Comparison of ENCODE assay signal across 15 cellular contexts in genomic region chr11:118275184-118275583, GRCh38. TPM values are rescaled to one million over a fixed set of nuclear protein-coding genes. Genes with fewer than 3 reads are reported as not detected.
DNase-seq lines count a peak whose midpoint lies in the region; ATAC-seq and TF ChIP-seq lines count a peak whose summit lies in the region.
"Had no signal": no experiment of that assay in that cellular context is flagged by ENCODE, and none has a peak within 500 bp of the region (broad histone marks: within the 10 kb centered on the region; RNA-seq: fewer than 3 reads in every experiment).

No MANE protein-coding gene starts in this region.

- no peak for TF ChIP-seq RAD21 in SK-N-SH (IDR thresholded peaks at IDR 0.05; ENCODE audit: low read length)

- H3K4me3 ChIP-seq in SK-N-SH (ENCODE audit: low read depth in 2 of 2, low read length in 1 of 2) (no peak overlapping the region), fibroblast of the aortic adventitia (ENCODE audit: low read depth, low read length) (no peak overlapping the region), smooth muscle cell (no peak overlapping the region)
- H3K4me3 ChIP-seq: cardiac muscle cell had no signal

- H3K9ac ChIP-seq in SK-N-SH (no peak overlapping the region), smooth muscle cell (ENCODE audit: low read depth) (no peak overlapping the region)

- POLR2A ChIA-PET in SK-N-SH (lab: Yijun Ruan, JAX) = no interaction called here
- POLR2A ChIA-PET in activated CD8-positive, alpha-beta T cell treated with anti-CD3 and anti-CD28 coated beads for 36 hours (lab: Charles Lee) = interaction anchor here (0.7 to 2.1 kb wide), 6 partner anchors 10 to 81 kb away, joined by 3 to 4 read pairs (median 3); partner anchors contain the start of gene MPZL2

- H3K4me1 ChIP-seq in SK-N-SH (ENCODE audit: control insufficient read depth in 1 of 2, insufficient read depth in 2 of 2, low read depth in 1 of 2, low read length in 1 of 2) (peaks cover 0 to 3% of the 10 kb centered on the region in 2 experiments; a peak in 1 of 4 replicates), smooth muscle cell (ENCODE audit: low read depth) (peaks cover 6% of the 10 kb centered on the region)

- H3K27ac Mint-ChIP-seq in activated CD8-positive, alpha-beta T cell treated with anti-CD3 and anti-CD28 coated beads for 36 hours = peak overlapping the region; percentile 43

- H2AFZ ChIP-seq in SK-N-SH (ENCODE audit: low read depth) = peak overlapping the region; percentile 68; the same call in 1 of the 2 replicates
- H2AFZ ChIP-seq in smooth muscle cell (ENCODE audit: low read depth) = no peak overlapping the region

- H3K36me3 Mint-ChIP-seq in activated CD8-positive, alpha-beta T cell treated with anti-CD3 and anti-CD28 coated beads for 36 hours (ENCODE audit: low read depth) = no peaks in the 10 kb centered on the region

- H3K36me3 ChIP-seq in SK-N-SH (replicated peaks in 1 of 2; ENCODE audit: control insufficient read depth in 1 of 2, insufficient read depth in 2 of 2, low read length in 1 of 2) (no peaks in the 10 kb centered on the region), smooth muscle cell (ENCODE audit: low read depth) (no peaks in the 10 kb centered on the region)
- H3K36me3 ChIP-seq: cardiac muscle cell had no signal

- TF ChIP-seq CTCF in SK-N-SH (IDR thresholded peaks at IDR 0.05) (no peak), fibroblast of the aortic adventitia (IDR thresholded peaks at IDR 0.05; ENCODE audit: insufficient read depth, low read length) (no peak), smooth muscle cell (IDR thresholded peaks at IDR 0.05; ENCODE audit: borderline replicate concordance, insufficient read depth, poor library complexity, severe bottlenecking) (no peak)
- no peak for TF ChIP-seq CTCF in activated CD8-positive, alpha-beta T cell treated with anti-CD3 and anti-CD28 coated beads for 36 hours (IDR thresholded peaks at IDR 0.05)

- H3K27ac ChIP-seq in SK-N-SH (ENCODE audit: low read depth in 2 of 2, low read length in 1 of 2) (no peak overlapping the region), smooth muscle cell (ENCODE audit: low read depth) (peak overlapping the region; percentile 60)
- H3K27ac ChIP-seq: cardiac muscle cell had no signal

- DNase-seq in SK-N-SH (no peak), fibroblast of the aortic adventitia (ENCODE audit: low read depth) (peak; percentile 29), smooth muscle cell (lab: John Stamatoyannopoulos, UW; ENCODE audit: unreplicated experiment) (no peak), NCI-H187 (lab: John Stamatoyannopoulos, UW) (no peak), dedifferentiated amniotic fluid mesenchymal stem cell (ENCODE audit: extremely low spot score) (no peak)
- no peak for DNase-seq in activated CD8-positive, alpha-beta T cell treated with anti-CD3 and anti-CD28 coated beads for 36 hours
- DNase-seq: 8988T, COR-L47, KBM-7, NCI-H146, NCI-H748 treated with DMSO at 0.1 percent for 48 hours, SHP77 treated with DMSO at 0.1 percent for 48 hours had no signal

- H4K20me1 ChIP-seq in SK-N-SH (ENCODE audit: insufficient read depth) (no peaks in the 10 kb centered on the region), smooth muscle cell (ENCODE audit: low read depth) (no peaks in the 10 kb centered on the region)

- H3K27me3 ChIP-seq in SK-N-SH (ENCODE audit: insufficient read depth) (no peaks in the 10 kb centered on the region), smooth muscle cell (ENCODE audit: low read depth) (peaks cover 22% of the 10 kb centered on the region)

- intact Hi-C loops in activated CD8-positive, alpha-beta T cell treated with anti-CD3 and anti-CD28 coated beads for 36 hours (cut with micrococcal nuclease) = no loop called here

- H3K4me2 ChIP-seq in SK-N-SH (peak overlapping the region; percentile 19), smooth muscle cell (no peak overlapping the region)

- no peak for TF ChIP-seq EP300 in SK-N-SH (IDR thresholded peaks at IDR 0.05; ENCODE audit: borderline replicate concordance in 1 of 2, low read depth in 1 of 2, low read length in 1 of 2)

- no peaks in the 10 kb centered on the region for H3K27me3 Mint-ChIP-seq in activated CD8-positive, alpha-beta T cell treated with anti-CD3 and anti-CD28 coated beads for 36 hours

- CTCF ChIA-PET in SK-N-SH (lab: Yijun Ruan, JAX) = no interaction called here
- CTCF ChIA-PET in activated CD8-positive, alpha-beta T cell treated with anti-CD3 and anti-CD28 coated beads for 36 hours (lab: Charles Lee) = interaction anchor here (0.8 to 3.4 kb wide), 10 partner anchors 14 to 161 kb away, joined by 3 to 13 read pairs (median 4); no protein-coding TSS in a partner anchor

- H3K4me3 Mint-ChIP-seq in activated CD8-positive, alpha-beta T cell treated with anti-CD3 and anti-CD28 coated beads for 36 hours = no peak overlapping the region

- no peaks in the 10 kb centered on the region for H3K9me3 ChIP-seq in SK-N-SH
- no peaks in the 10 kb centered on the region for H3K9me3 ChIP-seq in smooth muscle cell (replicated peaks; ENCODE audit: low read depth)

- H3F3A ChIP-seq in SK-N-SH (replicated peaks; ENCODE audit: insufficient read depth) = no peaks in the 10 kb centered on the region
- no peaks in the 10 kb centered on the region for H3F3A ChIP-seq in smooth muscle cell (ENCODE audit: low read depth)

- no peaks in the 10 kb centered on the region for H3K9me2 ChIP-seq in SK-N-SH

- 17% methylated on average over 4 of the region's 4 CpGs for WGBS in SK-N-SH (ENCODE audit: low lambda C conversion rate)
- 58% methylated on average over 4 of the region's 4 CpGs for whole genome bisulfite sequencing in smooth muscle cell (ENCODE audit: low lambda C conversion rate)

- no peaks in the 10 kb centered on the region for H3K79me2 ChIP-seq in SK-N-SH (ENCODE audit: insufficient read depth)
- no peaks in the 10 kb centered on the region for H3K79me2 ChIP-seq in smooth muscle cell (ENCODE audit: low read depth)

- ATAC-seq in SK-N-SH treated with all-trans-retinoic acid at 6 μM for 48 hours (no peak), HG02763 (IDR thresholded peaks at IDR 0.05; ENCODE audit: unreplicated experiment) (no peak)
- ATAC-seq in activated CD8-positive, alpha-beta T cell treated with anti-CD3 and anti-CD28 coated beads for 36 hours = peak; percentile 63

- no peaks in the 10 kb centered on the region for H3K9me3 Mint-ChIP-seq in activated CD8-positive, alpha-beta T cell treated with anti-CD3 and anti-CD28 coated beads for 36 hours

- peaks cover 41% of the 10 kb centered on the region for H3K4me1 Mint-ChIP-seq in activated CD8-positive, alpha-beta T cell treated with anti-CD3 and anti-CD28 coated beads for 36 hours (ENCODE audit: low read depth)

TF ChIP-seq in SK-N-SH treated with all-trans-retinoic acid at 6 μM for 48 hours, 23 proteins besides CTCF, POLR2A, EP300 and RAD21 (continues in another document):
- TF ChIP-seq ZC3H10 (CRISPR knock-in tag; IDR thresholded peaks at IDR 0.05) = no peak
- TF ChIP-seq TCF4 (CRISPR knock-in tag; IDR thresholded peaks at IDR 0.05; ENCODE audit: borderline replicate concordance) = no peak
- no peak for TF ChIP-seq GLIS3 (CRISPR knock-in tag; IDR thresholded peaks at IDR 0.05)
- no peak for TF ChIP-seq CREB5 (CRISPR knock-in tag; IDR thresholded peaks at IDR 0.05; ENCODE audit: low read depth)
- TF ChIP-seq ZNF70 (CRISPR knock-in tag; IDR thresholded peaks at IDR 0.05) = no peak
- no peak for TF ChIP-seq ZNF8 (CRISPR knock-in tag; IDR thresholded peaks at IDR 0.05)
- no peak for TF ChIP-seq ISL1 (CRISPR knock-in tag; IDR thresholded peaks at IDR 0.05)
- TF ChIP-seq RARB (CRISPR knock-in tag; IDR thresholded peaks at IDR 0.05) = no peak
- TF ChIP-seq PPARA (CRISPR knock-in tag; IDR thresholded peaks at IDR 0.05; ENCODE audit: borderline replicate concordance) = no peak
- no peak for TF ChIP-seq ZFP30 (CRISPR knock-in tag; IDR thresholded peaks at IDR 0.05)

RNA-seq across cellular contexts. Expression of gene MPZL2, which starts 11.1 kb away (rescaled TPM):
- polyA plus RNA-seq in SK-N-SH (2012; rRNA removed) (6.2 and 8.6 TPM in 2 replicates), smooth muscle cell (5.5 and 21.6 TPM in 2 replicates)
- polyA plus RNA-seq in SK-N-SH (2012; cell fraction: cytosol; rRNA removed) = 6.5 and 6.8 TPM in 2 replicates
- 5.9 and 9.3 TPM in 2 replicates for polyA plus RNA-seq in SK-N-SH (2012; cell fraction: nucleus; rRNA removed)
- total RNA-seq in activated CD8-positive, alpha-beta T cell treated with anti-CD3 and anti-CD28 coated beads for 36 hours = 10 to 100 TPM; 26.2 to 31.0 TPM
- total RNA-seq in fibroblast of the aortic adventitia (ENCODE audit: low replicate concordance) (0.36 and 1.1 TPM in 2 replicates), smooth muscle cell (40.0 and 53.9 TPM in 2 replicates)
- total RNA-seq: cardiac muscle cell had no signal

RNA-seq across cellular contexts. Expression of gene MPZL3, which starts 23.0 kb away (rescaled TPM):
- polyA plus RNA-seq in SK-N-SH (2012; rRNA removed) (0.38 and 0.70 TPM in 2 replicates), smooth muscle cell (1.7 and 5.4 TPM in 2 replicates)
- 0.52 and 1.0 TPM in 2 replicates for polyA plus RNA-seq in SK-N-SH (2012; cell fraction: cytosol; rRNA removed)
- polyA plus RNA-seq in SK-N-SH (2012; cell fraction: nucleus; rRNA removed) = 0.23 and 0.43 TPM in 2 replicates
- total RNA-seq in activated CD8-positive, alpha-beta T cell treated with anti-CD3 and anti-CD28 coated beads for 36 hours = 10 to 100 TPM; 51.1 to 51.7 TPM
- total RNA-seq in fibroblast of the aortic adventitia (ENCODE audit: low replicate concordance) (0.41 and 0.45 TPM in 2 replicates), smooth muscle cell (7.7 and 9.0 TPM in 2 replicates)

RNA-seq across cellular contexts. Expression of gene CD3E, which starts 29.3 kb away (rescaled TPM):
- not detected in 2 replicates for polyA plus RNA-seq in SK-N-SH (2012; rRNA removed)
- not detected in 2 replicates for polyA plus RNA-seq in SK-N-SH (2012; cell fraction: cytosol; rRNA removed)
- polyA plus RNA-seq in SK-N-SH (2012; cell fraction: nucleus; rRNA removed) = not detected in 2 replicates
- 100 to 1,000 TPM; 372 to 387 TPM for total RNA-seq in activated CD8-positive, alpha-beta T cell treated with anti-CD3 and anti-CD28 coated beads for 36 hours
- not detected in 2 replicates for total RNA-seq in fibroblast of the aortic adventitia (ENCODE audit: low replicate concordance)
- not detected in 2 replicates for total RNA-seq in smooth muscle cell
- not detected in 2 replicates for polyA plus RNA-seq in smooth muscle cell
- total RNA-seq: cardiac muscle cell had no signal
- polyA plus RNA-seq: cardiac muscle cell had no signal

RNA-seq across cellular contexts. Expression of gene JAML, which starts 50.4 kb away (rescaled TPM):
- polyA plus RNA-seq in SK-N-SH (2012; rRNA removed) (not detected in 2 replicates), smooth muscle cell (not detected in 2 replicates)
- polyA plus RNA-seq in SK-N-SH (2012; cell fraction: cytosol; rRNA removed) = 0.04 and 0.05 TPM in 2 replicates
- polyA plus RNA-seq in SK-N-SH (2012; cell fraction: nucleus; rRNA removed) = 0.01 TPM in 1 of 2 replicates, not detected in the other
- 100 to 1,000 TPM; 236 to 251 TPM for total RNA-seq in activated CD8-positive, alpha-beta T cell treated with anti-CD3 and anti-CD28 coated beads for 36 hours
- total RNA-seq in fibroblast of the aortic adventitia (ENCODE audit: low replicate concordance) (not detected in 2 replicates), smooth muscle cell (not detected in 2 replicates)
- total RNA-seq: cardiac muscle cell had no signal
- polyA plus RNA-seq: cardiac muscle cell had no signal

Comparison
In these comparisons a context has a peak if more than half of its experiments do, and no peak if none do; other contexts are left out.
1. RNA of gene MPZL2, which starts 11.1 kb away (total RNA-seq): 40.0 to 53.9 TPM in smooth muscle cell and 26.2 to 31.0 TPM in activated CD8-positive, alpha-beta T cell treated with anti-CD3 and anti-CD28 coated beads for 36 hours; 0.36 to 1.1 TPM in fibroblast of the aortic adventitia; every median in the first group is over 10 times any median in the second.
2. RNA of gene CD3E, which starts 29.3 kb away (total RNA-seq): 372 to 387 TPM in activated CD8-positive, alpha-beta T cell treated with anti-CD3 and anti-CD28 coated beads for 36 hours; not detected in fibroblast of the aortic adventitia and not detected in smooth muscle cell; every median in the first group is over 100 times any median in the second.